Comparison of ENCODE assay signal across 9 cellular contexts in the genomic region with DNA sequence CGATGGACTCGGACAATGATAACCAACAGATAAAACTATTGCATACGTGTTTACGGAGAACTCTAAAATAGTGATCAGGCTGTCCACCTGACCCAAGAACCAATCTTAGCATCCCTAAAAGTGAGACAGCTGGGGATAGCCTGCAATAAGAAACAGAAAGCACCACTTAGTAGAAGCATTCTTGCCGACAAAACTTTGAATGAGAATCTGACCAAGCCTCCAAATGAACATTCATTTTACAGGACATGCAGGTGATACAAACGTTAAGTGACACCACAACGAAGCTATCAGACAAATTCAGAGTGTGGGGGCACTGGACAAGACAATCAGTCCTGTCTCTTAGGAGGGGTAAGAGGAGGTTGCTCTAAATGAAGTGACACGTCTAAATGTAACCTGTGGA. TPM values are rescaled to one million over a fixed set of nuclear protein-coding genes. Genes with fewer than 3 reads are reported as not detected.
DNase-seq lines count a peak whose midpoint lies in the region; ATAC-seq and TF ChIP-seq lines count a peak whose summit lies in the region.
"Had no signal": no experiment of that assay in that cellular context is flagged by ENCODE, and none has a peak within 500 bp of the region (broad histone marks: within the 10 kb centered on the region; RNA-seq: fewer than 3 reads in every experiment).

No MANE protein-coding gene starts in this region.

- DNase-seq in BJ (ENCODE audit: low read depth), result no peak
- DNase-seq in cardiac fibroblast (ENCODE audit: low read depth in 2 of 2), result no peak
- DNase-seq in naive B cell, result no peak
- DNase-seq in HuH-7.5 (ENCODE audit: low spot score), result no peak
- no peak for DNase-seq in activated CD4-positive, CD25-positive, alpha-beta regulatory T cell treated with anti-CD3 and anti-CD28 coated beads, Interleukin-2, amount 50 U/mL, for 72 hours
- DNase-seq: left colon had no signal

- peaks cover 0 to 9% of the 10 kb centered on the region in 2 donors for H3K36me3 Mint-ChIP-seq in naive B cell

- H3K27ac ChIP-seq in KOPT-K1 (ENCODE audit: low read depth, low read length, poor library complexity, severe bottlenecking), result peak overlapping the region; percentile 77

- H3K4me1 Mint-ChIP-seq in naive B cell, result peaks cover 16 to 30% (median 29%) of the 10 kb centered on the region in 3 donors

- ATAC-seq in naive B cell (ENCODE audit: low read depth in 2 of 2) (no peak), HG02759 (IDR thresholded peaks at IDR 0.05; ENCODE audit: unreplicated experiment) (no peak), GM18519 (IDR thresholded peaks at IDR 0.05; ENCODE audit: low FRiP score, unreplicated experiment) (no peak)

- H3K36me3 ChIP-seq in BJ (ENCODE audit: control insufficient read depth, insufficient read depth, low read length) (no peaks in the 10 kb centered on the region), KOPT-K1 (ENCODE audit: insufficient read depth, low read length) (peaks cover 43% of the 10 kb centered on the region)

- H3K27ac Mint-ChIP-seq in naive B cell, result peak overlapping the region in 3 of 6 donors; percentile 2 to 92 (median 91)

- no peak for TF ChIP-seq CTCF in BJ (IDR thresholded peaks at IDR 0.05; ENCODE audit: insufficient read depth, low read depth, low read length)
- TF ChIP-seq CTCF in cardiac fibroblast (IDR thresholded peaks at IDR 0.05; ENCODE audit: low read depth, low read length), result no peak

- CTCF ChIA-PET in BJ (lab: Yijun Ruan, JAX), result interaction anchor here (1.0 to 1.4 kb wide), 2 partner anchors 44 to 826 kb away, joined by 3 to 4 read pairs; no protein-coding TSS in a partner anchor

- no peaks in the 10 kb centered on the region for H3K27me3 Mint-ChIP-seq in naive B cell

- no peaks in the 10 kb centered on the region for H3K9me3 ChIP-seq in KOPT-K1 (ENCODE audit: insufficient read depth, low read length, poor library complexity, severe bottlenecking)

- POLR2A ChIA-PET in BJ (lab: Charles Lee), result no interaction called here

- no peaks in the 10 kb centered on the region for H3K27me3 ChIP-seq in BJ (ENCODE audit: control insufficient read depth, insufficient read depth, low read length)

- H3K4me3 ChIP-seq in BJ (ENCODE audit: low read depth, low read length), result peak overlapping the region; percentile 97
- H3K4me3 ChIP-seq in cardiac fibroblast (replicated peaks in 1 of 2; ENCODE audit: low read depth in 2 of 2, low read length in 2 of 2), result peak overlapping the region; percentile 76 to 90

- H3K4me3 Mint-ChIP-seq in naive B cell, result peak overlapping the region; percentile 92 to 99 (median 97)

- H3K9me3 Mint-ChIP-seq in naive B cell, result no peaks in the 10 kb centered on the region

RNA-seq across cellular contexts. Expression of a gene that starts 1.2 kb away (rescaled TPM):
- polyA plus RNA-seq in BJ (2011; rRNA removed) (21.9 and 56.4 TPM in 2 replicates), naive B cell (ENCODE audit: low read depth in 6 of 6) (10 to 100 TPM; 16.0 to 32.8 (median 27.2) TPM)
- polyA minus RNA-seq in BJ (2011; rRNA and poly(A)+ RNA removed), result 5.0 and 7.4 TPM in 2 replicates
